In genomic region chr17:72492941-72493340, GRCh38 we compare ENCODE assay signal across 35 cellular contexts.
DNase-seq lines count a peak whose midpoint lies in the region; ATAC-seq, FAIRE-seq and TF ChIP-seq lines count a peak whose summit lies in the region.
"Had no signal": no experiment of that assay in that cellular context is flagged by ENCODE, and none has a peak within 500 bp of the region (broad histone marks: within the 10 kb centered on the region; RNA-seq: fewer than 3 reads in every experiment).

No MANE protein-coding gene starts in this region.

- no peak overlapping the region for H3K14ac ChIP-seq in trophoblast cell (ENCODE audit: low read length)

- H2AK5ac ChIP-seq in trophoblast cell (ENCODE audit: low read length): no peak overlapping the region

- TF ChIP-seq POLR2A in HepG2 (IDR thresholded peaks at IDR 0.05; ENCODE audit: insufficient read depth in 1 of 2, low read depth in 2 of 2, low read length in 2 of 2): no peak
- TF ChIP-seq POLR2A in spleen (IDR thresholded peaks at IDR 0.05): no peak

- no peak for DNase-seq in Panc1 (ENCODE audit: low read depth, low spot score)
- DNase-seq in HepG2 (ENCODE audit: low spot score): no peak
- DNase-seq in trophoblast cell: no peak
- peak; percentile 27 for DNase-seq in spleen
- DNase-seq in inferior parietal cortex (ENCODE audit: extremely low spot score): no peak
- no peak for DNase-seq in HuH-7.5 (ENCODE audit: low spot score)
- no peak for DNase-seq in SK-N-DZ (ENCODE audit: low spot score)
- no peak for DNase-seq in T-helper 2 cell
- DNase-seq: 8988T; ACHN; AML-193; BE2C; C1 segment of cervical spinal cord; Caco-2; Calu3; CD4-positive, alpha-beta memory T cell; CD4-positive, alpha-beta T cell; CD4-positive, CD25-positive, alpha-beta regulatory T cell; CD8-positive, alpha-beta memory T cell; CD8-positive, alpha-beta T cell; COR-L47; DMS 273 treated with DMSO at 0.1 percent for 48 hours; DMS153; DMS53; DMS79; DMS79 treated with DMSO at 0.1 percent for 48 hours; DND-41; EL had no signal

- H3K9ac ChIP-seq in HepG2 (ENCODE audit: insufficient read depth, low read depth, low read length) (no peak overlapping the region), trophoblast cell (ENCODE audit: low read length) (peak overlapping the region; percentile 52)
- H3K9ac ChIP-seq: BLaER1; BLaER1 treated with 17β-estradiol and CSF1 and Interleukin-3, amounts not matched to agents 10 nM and 100 nM had no signal

- intact Hi-C loops in Panc1 (cut with micrococcal nuclease; ENCODE audit: unreplicated experiment): no loop called here
- intact Hi-C loops in HepG2 (cut with micrococcal nuclease; ENCODE audit: unreplicated experiment): no loop called here
- intact Hi-C loops in spleen (cut with DNase I; ENCODE audit: low total_unique reads): no loop called here

- H3K27ac ChIP-seq in Panc1 (ENCODE audit: low read length): peak overlapping the region; percentile 68
- H3K27ac ChIP-seq in HepG2 (ENCODE audit: extremely low read length, insufficient read depth, low read length): no peak overlapping the region
- no peak overlapping the region for H3K27ac ChIP-seq in trophoblast cell (ENCODE audit: low read depth, low read length)
- H3K27ac ChIP-seq in spleen: no peak overlapping the region
- H3K27ac ChIP-seq: 22Rv1; BLaER1; BLaER1 treated with 17β-estradiol and CSF1 and Interleukin-3, amounts not matched to agents 10 nM and 100 nM; C4-2B had no signal

- H3K23ac ChIP-seq in trophoblast cell (ENCODE audit: low read length): no peak overlapping the region

- H3K4me2 ChIP-seq in HepG2 (ENCODE audit: low read depth, low read length): no peak overlapping the region
- H3K4me2 ChIP-seq in trophoblast cell (ENCODE audit: low read length): no peak overlapping the region
- H3K4me2 ChIP-seq: A549; BLaER1; BLaER1 treated with 17β-estradiol and CSF1 and Interleukin-3, amounts not matched to agents 10 nM and 100 nM had no signal

- no peaks in the 10 kb centered on the region for H3K27me3 ChIP-seq in Panc1 (ENCODE audit: control insufficient read depth, insufficient read depth, low read length)
- H3K27me3 ChIP-seq in HepG2 (ENCODE audit: control insufficient read depth in 1 of 2, insufficient read depth in 2 of 2, low read length in 2 of 2): no peaks in the 10 kb centered on the region
- no peaks in the 10 kb centered on the region for H3K27me3 ChIP-seq in trophoblast cell (ENCODE audit: insufficient read depth, low read length)
- peaks cover 0 to 8% (median 0%) of the 10 kb centered on the region in 7 donors for H3K27me3 ChIP-seq in spleen (replicated peaks in 1 of 7)
- H3K27me3 ChIP-seq: BE2C; BLaER1; BLaER1 treated with 17β-estradiol and CSF1 and Interleukin-3, amounts not matched to agents 10 nM and 100 nM had no signal

- TF ChIP-seq CTCF in Panc1 (IDR thresholded peaks at IDR 0.05) (no peak), HepG2 (CRISPR knock-in tag; IDR thresholded peaks at IDR 0.05) (no peak), spleen (IDR thresholded peaks at IDR 0.05 in 8 of 11, conservative IDR thresholded peaks at IDR 0.05 in 3 of 11) (no peak)

- H3K4ac ChIP-seq in trophoblast cell (ENCODE audit: low read depth, low read length): no peak overlapping the region

- H3K18ac ChIP-seq in trophoblast cell (ENCODE audit: low read length): no peak overlapping the region

- H3K4me3 ChIP-seq in Panc1 (ENCODE audit: low read depth in 2 of 2, low read length in 2 of 2) (no peak overlapping the region), HepG2 (replicated peaks in 1 of 3; ENCODE audit: insufficient read depth in 1 of 3, low read depth in 2 of 3, low read length in 3 of 3) (no peak overlapping the region), trophoblast cell (ENCODE audit: low read depth, low read length) (peak overlapping the region; percentile 35), spleen (no peak overlapping the region)
- H3K4me3 ChIP-seq: A549; BLaER1; BLaER1 treated with 17β-estradiol and CSF1 and Interleukin-3, amounts not matched to agents 10 nM and 100 nM had no signal

- in situ Hi-C loops in Panc1 (cut with HindIII; ENCODE audit: low pct_unique_long_range_greater_than_20kb, low sequenced_read_pairs) (loop anchor here (25.0 kb wide), 1 partner anchor 356 kb away; no protein-coding TSS in a partner anchor), HepG2 (cut with HindIII; ENCODE audit: extremely low pct_ligation_motif_present, low pct_unique_long_range_greater_than_20kb) (no loop called here)

- no peak overlapping the region for H2BK120ac ChIP-seq in trophoblast cell (ENCODE audit: insufficient read depth, low read length, poor library complexity)

- H2AFZ ChIP-seq in HepG2 (ENCODE audit: low read length) (no peak overlapping the region), trophoblast cell (ENCODE audit: insufficient read depth, low read length, poor library complexity) (no peak overlapping the region)

- H4K91ac ChIP-seq in trophoblast cell (ENCODE audit: low read depth, low read length): no peak overlapping the region

- no peak for TF ChIP-seq RAD21 in HepG2 (CRISPR knock-in tag; IDR thresholded peaks at IDR 0.05)

- no peak for ATAC-seq in Panc1
- peak; percentile 31 for ATAC-seq in HepG2
- ATAC-seq: A549; CD8-positive, alpha-beta T cell had no signal

- FAIRE-seq in HepG2 (lab: Jason Lieb, UNC): no peak
- FAIRE-seq: A204.1, A549, D721Med had no signal

- POLR2A ChIA-PET in Panc1 (lab: Charles Lee): no interaction called here
- POLR2A ChIA-PET in HepG2 (lab: Yijun Ruan, JAX): interaction anchor here (1.0 to 1.8 kb wide), 2 partner anchors 9 to 372 kb away, joined by 6 to 11 read pairs; partner anchors contain the start of gene SOX9

- H4K20me1 ChIP-seq in HepG2 (ENCODE audit: insufficient read depth, low read length): peaks cover 9% of the 10 kb centered on the region; the same call in 1 of the 2 replicates
- H4K20me1 ChIP-seq: BLaER1; BLaER1 treated with 17β-estradiol and CSF1 and Interleukin-3, amounts not matched to agents 10 nM and 100 nM had no signal

- H3K79me2 ChIP-seq in HepG2 (ENCODE audit: insufficient read depth, low read length) (peaks cover 92% of the 10 kb centered on the region), trophoblast cell (ENCODE audit: control insufficient read depth, insufficient read depth, low read length, poor library complexity) (no peaks in the 10 kb centered on the region)

- H2BK12ac ChIP-seq in trophoblast cell (ENCODE audit: low read length): no peak overlapping the region

- no peak overlapping the region for H2BK5ac ChIP-seq in trophoblast cell (ENCODE audit: low read depth, low read length, poor library complexity)

- WGBS in HepG2 (ENCODE audit: low lambda C conversion rate): 69% methylated on average over 5 of the region's 5 CpGs
- WGBS in trophoblast cell (ENCODE audit: extremely low coverage, insufficient coverage, insufficient read length): no CpG with 5 or more reads among the region's 5 CpGs
- WGBS in spleen, 5 donors: 72 to 87% (median 81%) methylated on average over 5 of the region's 5 CpGs

- no peak overlapping the region for H4K12ac ChIP-seq in trophoblast cell (ENCODE audit: low read depth, low read length)

- H3K36me3 ChIP-seq in Panc1 (ENCODE audit: control insufficient read depth, insufficient read depth, low read length): no peaks in the 10 kb centered on the region
- H3K36me3 ChIP-seq in HepG2 (replicated peaks in 1 of 2; ENCODE audit: control insufficient read depth in 1 of 2, insufficient read depth in 2 of 2, low read length in 2 of 2): peaks cover 0 to 1% of the 10 kb centered on the region in 2 experiments; a peak in 2 of 5 replicates
- H3K36me3 ChIP-seq in trophoblast cell (ENCODE audit: control insufficient read depth in 1 of 2, insufficient read depth in 2 of 2, low read length in 2 of 2): no peaks in the 10 kb centered on the region
- no peaks in the 10 kb centered on the region for H3K36me3 ChIP-seq in spleen
- H3K36me3 ChIP-seq: BE2C; BLaER1; BLaER1 treated with 17β-estradiol and CSF1 and Interleukin-3, amounts not matched to agents 10 nM and 100 nM had no signal

- CTCF ChIA-PET in Panc1 (lab: Charles Lee): no interaction called here
- CTCF ChIA-PET in HepG2 (lab: Yijun Ruan, JAX; ENCODE audit: low intra/inter-chr PET ratio, low total read pairs): no interaction called here

- no TSS peak for BruUV-seq in Panc1 (replicated peaks; lab: Mats Ljungman, UMichigan)
- BruUV-seq in HepG2 (replicated peaks; lab: Mats Ljungman, UMichigan): no TSS peak

- H3K9me3 ChIP-seq in Panc1 (ENCODE audit: control insufficient read depth, insufficient read depth, low read depth, low read length) (no peaks in the 10 kb centered on the region), HepG2 (ENCODE audit: low read length) (no peaks in the 10 kb centered on the region), trophoblast cell (ENCODE audit: insufficient read depth, low read depth, low read length) (peaks cover 2% of the 10 kb centered on the region), spleen (peaks cover 0 to 15% (median 9%) of the 10 kb centered on the region in 8 donors)

- no peaks in the 10 kb centered on the region for H3K79me1 ChIP-seq in trophoblast cell (ENCODE audit: low read length)

- TF ChIP-seq EP300 in HepG2 (IDR thresholded peaks at IDR 0.05; ENCODE audit: low read depth in 2 of 2, low read length in 2 of 2) (peak in 1 of 2 experiments; percentile 24; a peak in 2 of 4 replicates), HepG2 (CRISPR knock-in tag; IDR thresholded peaks at IDR 0.05; ENCODE audit: borderline replicate concordance) (no peak)

- H3K4me1 ChIP-seq in Panc1 (ENCODE audit: control insufficient read depth, insufficient read depth, low read length) (peaks cover 73% of the 10 kb centered on the region), HepG2 (ENCODE audit: insufficient read depth, low read length) (peaks cover 70% of the 10 kb centered on the region), trophoblast cell (ENCODE audit: control insufficient read depth in 1 of 2, insufficient read depth in 2 of 2, low read length in 2 of 2) (no peaks in the 10 kb centered on the region), spleen (no peaks in the 10 kb centered on the region)
- H3K4me1 ChIP-seq: BE2C; BLaER1; BLaER1 treated with 17β-estradiol and CSF1 and Interleukin-3, amounts not matched to agents 10 nM and 100 nM had no signal

- no peak overlapping the region for H4K8ac ChIP-seq in trophoblast cell (ENCODE audit: low read depth, low read length)

TF ChIP-seq in HepG2, 621 proteins besides CTCF, POLR2A, EP300 and RAD21 (continues in another document):
- no peak for TF ChIP-seq CAMTA2 (CRISPR knock-in tag; IDR thresholded peaks at IDR 0.05; ENCODE audit: borderline replicate concordance)
- TF ChIP-seq ZNF747 (CRISPR knock-in tag; IDR thresholded peaks at IDR 0.05; ENCODE audit: borderline replicate concordance): no peak
